ENCODE assay signal across 16 cellular contexts in genomic region chr1:101044259-101044658, GRCh38.
"Had no signal": no experiment of that assay in that cellular context is flagged by ENCODE, and none has a peak within 500 bp of the region (broad histone marks: within the 10 kb centered on the region; RNA-seq: fewer than 3 reads in every experiment).

No MANE protein-coding gene starts in this region.

- ATAC-seq: left lobe of liver, natural killer cell, pancreas, upper lobe of right lung had no signal

- DNase-seq: cortex of kidney; dorsolateral prefrontal cortex; effector CD8-positive, alpha-beta T cell; heart left ventricle; hypothalamus; natural killer cell; pancreas; right cardiac atrium; stimulated activated CD4-positive, alpha-beta T cell treated with anti-CD3 and anti-CD28 coated beads, Interleukin-12 subunit alpha, Interleukin-12 subunit beta, amount 100 ng/mL, for 4 hours; stimulated activated CD4-positive, alpha-beta T cell treated with anti-CD3 and anti-CD28 coated beads, Interleukin-2, amount 100 ng/mL, for 48 hours; stimulated activated naive CD8-positive, alpha-beta T cell treated with anti-CD3 and anti-CD28 coated beads, Interleukin-15, Interleukin-2, amounts not matched to agents 100 U/mL and 50 U/mL, for 24 hours; tibial artery; upper lobe of right lung had no signal

- H3K27ac Mint-ChIP-seq: natural killer cell, progenitor cell of endocrine pancreas had no signal

- H3K27me3 Mint-ChIP-seq: progenitor cell of endocrine pancreas had no signal

- H3K4me3 Mint-ChIP-seq: natural killer cell, neural crest cell had no signal

- H3K4me1 Mint-ChIP-seq: neural crest cell had no signal
